In the genomic region with DNA sequence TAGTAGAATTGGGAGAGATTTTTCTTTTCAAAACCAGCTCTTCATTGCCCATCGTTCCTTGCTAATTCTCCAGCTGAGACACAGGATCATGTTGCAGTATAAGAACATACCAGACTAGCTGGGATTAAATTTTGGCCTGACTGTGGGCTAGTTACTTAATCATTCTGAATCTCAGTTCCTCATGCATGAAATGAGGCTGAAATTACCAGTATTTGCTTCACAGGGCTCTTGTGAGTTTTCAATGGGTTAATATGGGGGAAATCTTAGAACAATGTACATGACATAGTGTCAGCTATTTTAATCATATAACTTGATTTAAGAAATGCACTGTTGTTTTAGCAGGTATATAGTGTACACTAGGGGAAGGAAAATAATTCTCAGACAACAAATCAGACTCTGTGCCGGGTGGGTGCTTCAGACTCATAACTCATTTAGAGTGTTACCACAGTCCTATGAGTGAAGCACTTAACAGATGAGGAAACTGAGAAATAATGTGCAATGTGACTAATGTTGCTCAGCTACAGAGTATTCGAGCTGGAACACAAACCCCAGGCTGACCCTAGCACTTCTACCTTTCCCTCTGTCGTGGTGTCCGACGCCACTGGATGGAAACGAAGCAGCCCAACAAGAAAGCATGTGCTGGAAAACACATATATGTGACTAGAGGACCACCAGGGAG, we compare ENCODE assay signal across 1 cellular context.
TF ChIP-seq lines count a peak whose summit lies in the region.

No MANE protein-coding gene starts in this region.

TF ChIP-seq in GM12878, 131 proteins besides CTCF, POLR2A, EP300 and RAD21 (continued from another document):
- TF ChIP-seq E2F8 (IDR thresholded peaks at IDR 0.05; ENCODE audit: low read depth, partially characterized antibody) = no peak
- no peak for TF ChIP-seq SIN3A (IDR thresholded peaks at IDR 0.05; ENCODE audit: low read depth, low read length)
- TF ChIP-seq NRF1 (conservative IDR thresholded peaks at IDR 0.05; ENCODE audit: low read depth, low read length) = no peak
- no peak for TF ChIP-seq IRF3 (IDR thresholded peaks at IDR 0.05)
- peak in 1 of 2 experiments; percentile 34; a peak in 1 of 4 replicates for TF ChIP-seq ETV6 (conservative IDR thresholded peaks at IDR 0.05 in 1 of 2, IDR thresholded peaks at IDR 0.05 in 1 of 2; ENCODE audit: borderline replicate concordance in 1 of 2, low read depth in 1 of 2)
- peak; percentile 16; the same call in 1 of the 2 replicates for TF ChIP-seq TBL1XR1 (IDR thresholded peaks at IDR 0.05; ENCODE audit: low read depth, low read length)
- no peak for TF ChIP-seq MXI1 (IDR thresholded peaks at IDR 0.05; ENCODE audit: low read depth, low read length)
- peak; percentile 46; the same call in 1 of the 2 replicates for TF ChIP-seq CBFB (IDR thresholded peaks at IDR 0.05; ENCODE audit: low read depth)
- TF ChIP-seq JUND (IDR thresholded peaks at IDR 0.05; ENCODE audit: low read depth, low read length) = no peak
- TF ChIP-seq JUNB (IDR thresholded peaks at IDR 0.05) = peak; percentile 67
- TF ChIP-seq RFX5 (IDR thresholded peaks at IDR 0.05; ENCODE audit: low read depth, low read length) = no peak
- TF ChIP-seq IKZF1 (conservative IDR thresholded peaks at IDR 0.05) = 0 out of 2 replicates have a peak, but pooled peaks have one; percentile 11
- TF ChIP-seq, protein P1, sequence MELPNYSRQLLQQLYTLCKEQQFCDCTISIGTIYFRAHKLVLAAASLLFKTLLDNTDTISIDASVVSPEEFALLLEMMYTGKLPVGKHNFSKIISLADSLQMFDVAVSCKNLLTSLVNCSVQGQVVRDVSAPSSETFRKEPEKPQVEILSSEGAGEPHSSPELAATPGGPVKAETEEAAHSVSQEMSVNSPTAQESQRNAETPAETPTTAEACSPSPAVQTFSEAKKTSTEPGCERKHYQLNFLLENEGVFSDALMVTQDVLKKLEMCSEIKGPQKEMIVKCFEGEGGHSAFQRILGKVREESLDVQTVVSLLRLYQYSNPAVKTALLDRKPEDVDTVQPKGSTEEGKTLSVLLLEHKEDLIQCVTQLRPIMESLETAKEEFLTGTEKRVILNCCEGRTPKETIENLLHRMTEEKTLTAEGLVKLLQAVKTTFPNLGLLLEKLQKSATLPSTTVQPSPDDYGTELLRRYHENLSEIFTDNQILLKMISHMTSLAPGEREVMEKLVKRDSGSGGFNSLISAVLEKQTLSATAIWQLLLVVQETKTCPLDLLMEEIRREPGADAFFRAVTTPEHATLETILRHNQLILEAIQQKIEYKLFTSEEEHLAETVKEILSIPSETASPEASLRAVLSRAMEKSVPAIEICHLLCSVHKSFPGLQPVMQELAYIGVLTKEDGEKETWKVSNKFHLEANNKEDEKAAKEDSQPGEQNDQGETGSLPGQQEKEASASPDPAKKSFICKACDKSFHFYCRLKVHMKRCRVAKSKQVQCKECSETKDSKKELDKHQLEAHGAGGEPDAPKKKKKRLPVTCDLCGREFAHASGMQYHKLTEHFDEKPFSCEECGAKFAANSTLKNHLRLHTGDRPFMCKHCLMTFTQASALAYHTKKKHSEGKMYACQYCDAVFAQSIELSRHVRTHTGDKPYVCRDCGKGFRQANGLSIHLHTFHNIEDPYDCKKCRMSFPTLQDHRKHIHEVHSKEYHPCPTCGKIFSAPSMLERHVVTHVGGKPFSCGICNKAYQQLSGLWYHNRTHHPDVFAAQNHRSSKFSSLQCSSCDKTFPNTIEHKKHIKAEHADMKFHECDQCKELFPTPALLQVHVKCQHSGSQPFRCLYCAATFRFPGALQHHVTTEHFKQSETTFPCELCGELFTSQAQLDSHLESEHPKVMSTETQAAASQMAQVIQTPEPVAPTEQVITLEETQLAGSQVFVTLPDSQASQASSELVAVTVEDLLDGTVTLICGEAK (IDR thresholded peaks at IDR 0.05; ENCODE audit: borderline replicate concordance) = no peak
- peak; percentile 89 for TF ChIP-seq SPI1 (IDR thresholded peaks at IDR 0.05; ENCODE audit: borderline replicate concordance, insufficient read depth, low read depth, low read length)
- peak; percentile 10; the same call in 1 of the 2 replicates for TF ChIP-seq IRF4 (IDR thresholded peaks at IDR 0.05; ENCODE audit: low read depth, low read length)
- no peak for TF ChIP-seq FOS (IDR thresholded peaks at IDR 0.05; ENCODE audit: borderline replicate concordance, extremely low read depth, insufficient read length)
TF ChIP-seq in GM12878: peak in this region for 27.
